10 cellular contexts compared by ENCODE assay signal in the genomic region with DNA sequence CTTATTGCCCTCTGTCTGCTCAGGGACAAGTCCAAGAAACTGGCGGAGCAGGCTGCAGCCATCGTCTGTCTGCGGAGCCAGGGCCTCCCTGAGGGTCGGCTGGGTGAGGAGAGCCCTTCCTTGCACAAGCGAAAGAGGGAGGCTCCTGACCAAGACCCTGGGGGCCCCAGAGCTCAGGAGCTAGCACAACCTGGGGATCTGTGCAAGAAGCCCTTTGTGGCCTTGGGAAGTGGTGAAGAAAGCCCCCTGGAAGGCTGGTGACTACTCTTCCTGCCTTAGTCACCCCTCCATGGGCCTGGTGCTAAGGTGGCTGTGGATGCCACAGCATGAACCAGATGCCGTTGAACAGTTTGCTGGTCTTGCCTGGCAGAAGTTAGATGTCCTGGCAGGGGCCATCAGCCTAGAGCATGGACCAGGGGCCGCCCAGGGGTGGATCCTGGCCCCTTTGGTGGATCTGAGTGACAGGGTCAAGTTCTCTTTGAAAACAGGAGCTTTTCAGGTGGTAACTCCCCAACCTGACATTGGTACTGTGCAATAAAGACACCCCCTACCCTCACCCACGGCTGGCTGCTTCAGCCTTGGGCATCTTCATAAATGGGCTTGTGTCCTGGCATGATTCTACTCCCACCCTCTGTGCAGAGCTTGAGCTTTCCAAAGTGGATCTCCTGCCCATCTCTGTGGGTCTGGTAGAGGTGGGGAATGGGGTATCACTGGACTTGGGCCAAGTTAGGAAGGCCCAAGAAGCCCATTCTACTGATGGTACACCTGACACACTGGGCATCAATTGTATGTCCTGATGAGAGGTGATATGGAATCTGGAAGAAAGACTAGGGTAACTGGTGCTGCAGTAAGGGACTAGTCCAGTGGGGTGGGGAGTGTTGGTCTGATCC. TPM values are rescaled to one million over a fixed set of nuclear protein-coding genes. Genes with fewer than 3 reads are reported as not detected.
DNase-seq lines count a peak whose midpoint lies in the region; ATAC-seq, FAIRE-seq and TF ChIP-seq lines count a peak whose summit lies in the region.
"Had no signal": no experiment of that assay in that cellular context is flagged by ENCODE, and none has a peak within 500 bp of the region (broad histone marks: within the 10 kb centered on the region; RNA-seq: fewer than 3 reads in every experiment).

No MANE protein-coding gene starts in this region.

- no peaks in the 10 kb centered on the region for H3K79me2 ChIP-seq in GM12878 (ENCODE audit: control insufficient read depth, insufficient read depth, low read length)

- H3K27ac ChIP-seq in GM12878 (ENCODE audit: control insufficient read depth, insufficient read depth) (peak overlapping the region; percentile 67), tibial nerve (peak overlapping the region; percentile 70 to 100 (median 86))
- H3K27ac ChIP-seq: VCaP had no signal

- in situ Hi-C loops in GM12878 (cut with MboI), result no loop called here
- in situ Hi-C loops in GM13976 (cut with MboI; ENCODE audit: low sequenced_read_pairs, unreplicated experiment), result no loop called here

- TF ChIP-seq CTCF in GM12878 (IDR thresholded peaks at IDR 0.05 in 2 of 3, conservative IDR thresholded peaks at IDR 0.05 in 1 of 3; ENCODE audit: control insufficient read depth in 2 of 3, extremely low read depth in 1 of 3, insufficient read depth in 1 of 3, low read depth in 3 of 3, low read length in 3 of 3) (no peak), tibial nerve (IDR thresholded peaks at IDR 0.05) (no peak), GM13976 (IDR thresholded peaks at IDR 0.05; ENCODE audit: borderline replicate concordance, control extremely low read depth, extremely low read depth, insufficient read depth, missing control alignments) (no peak)

- peaks cover 44% of the 10 kb centered on the region for H3K4me1 ChIP-seq in GM12878 (ENCODE audit: control insufficient read depth, insufficient read depth, low read length)
- peaks cover 0 to 58% (median 47%) of the 10 kb centered on the region in 4 donors for H3K4me1 ChIP-seq in tibial nerve

- H3K4me3 Mint-ChIP-seq in activated naive CD4-positive, alpha-beta T cell treated with anti-CD3 and anti-CD28 coated beads, Interleukin-2, amount 50 U/mL, for 24 hours, result peak overlapping the region; percentile 67
- H3K4me3 Mint-ChIP-seq in naive thymus-derived CD8-positive, alpha-beta T cell, result peak overlapping the region; percentile 66 to 86 (median 75)

- BruUV-seq in GM12878 (replicated peaks; lab: Mats Ljungman, UMichigan), result no TSS peak

- peak overlapping the region; percentile 20; the same call in 1 of the 2 replicates for H3K9ac ChIP-seq in GM12878 (ENCODE audit: control insufficient read depth, insufficient read depth, low read length)

- no peak for DNase-seq in activated naive CD4-positive, alpha-beta T cell treated with Interleukin-2 at 50 U/mL for 16 hours
- DNase-seq in GM12878 (ENCODE audit: low read depth, low spot score) (no peak), tibial nerve (ENCODE audit: low spot score in 2 of 2) (no peak), H54 (ENCODE audit: insufficient read length, low spot score) (no peak), NCI-H2171 (lab: John Stamatoyannopoulos, UW) (no peak), GM13976 (ENCODE audit: low spot score) (no peak)
- DNase-seq in naive thymus-derived CD8-positive, alpha-beta T cell, result no peak
- DNase-seq: NCI-H1417 had no signal

- SMC1A ChIA-PET in GM12878 (lab: Charles Lee; ENCODE audit: uncharacterized antibody, unreplicated experiment), result no interaction called here

- peak overlapping the region; percentile 88 for H3K27ac Mint-ChIP-seq in activated naive CD4-positive, alpha-beta T cell treated with anti-CD3 and anti-CD28 coated beads, Interleukin-2, amount 50 U/mL, for 24 hours
- H3K27ac Mint-ChIP-seq in naive thymus-derived CD8-positive, alpha-beta T cell, result peak overlapping the region; percentile 86 to 97 (median 95)

- H3K4me3 ChIP-seq in GM12878, result no peak overlapping the region
- H3K4me3 ChIP-seq in tibial nerve, result no peak overlapping the region

- no peak overlapping the region for H2AFZ ChIP-seq in GM12878 (ENCODE audit: control insufficient read depth, low read depth, low read length)

- TF ChIP-seq POLR2A in GM12878 (IDR thresholded peaks at IDR 0.05; ENCODE audit: low read depth, low read length), result no peak
- no peak for TF ChIP-seq POLR2A in tibial nerve (IDR thresholded peaks at IDR 0.05)
- TF ChIP-seq POLR2A in H54 (IDR thresholded peaks at IDR 0.05; ENCODE audit: low read depth, low read length), result no peak

- no peaks in the 10 kb centered on the region for H3K9me3 ChIP-seq in GM12878 (replicated peaks; ENCODE audit: control insufficient read depth, insufficient read depth, low read length)
- no peaks in the 10 kb centered on the region for H3K9me3 ChIP-seq in tibial nerve

- ATAC-seq in GM12878, result no peak
- no peak for ATAC-seq in naive thymus-derived CD8-positive, alpha-beta T cell

- CTCF ChIA-PET in GM12878 (lab: Yijun Ruan, JAX), result interaction anchor here (1.2 to 2.4 kb wide), 4 partner anchors 8 to 38 kb away, joined by 3 to 7 read pairs (median 4); no protein-coding TSS in a partner anchor

- H3K27me3 ChIP-seq in GM12878 (replicated peaks in 1 of 2; ENCODE audit: control insufficient read depth in 2 of 2, insufficient read depth in 2 of 2, low read length in 1 of 2) (no peaks in the 10 kb centered on the region), tibial nerve (no peaks in the 10 kb centered on the region)

- POLR2A ChIA-PET in GM12878 (lab: Charles Lee), result interaction anchor here (0.5 to 1.2 kb wide), 5 partner anchors 14 to 240 kb away, joined by 3 to 5 read pairs (median 3); no protein-coding TSS in a partner anchor
- POLR2A ChIA-PET in naive thymus-derived CD8-positive, alpha-beta T cell (lab: Charles Lee), result interaction anchor here (0.6 to 11.3 kb wide), 10 partner anchors 10 to 372 kb away, joined by 3 to 406 read pairs (median 6); a partner anchor contains a TSS

- peaks cover 16% of the 10 kb centered on the region for H3K36me3 Mint-ChIP-seq in activated naive CD4-positive, alpha-beta T cell treated with anti-CD3 and anti-CD28 coated beads, Interleukin-2, amount 50 U/mL, for 24 hours
- peaks cover 0 to 14% (median 12%) of the 10 kb centered on the region in 3 donors for H3K36me3 Mint-ChIP-seq in naive thymus-derived CD8-positive, alpha-beta T cell

- H3K27me3 Mint-ChIP-seq in activated naive CD4-positive, alpha-beta T cell treated with anti-CD3 and anti-CD28 coated beads, Interleukin-2, amount 50 U/mL, for 24 hours, result no peaks in the 10 kb centered on the region
- no peaks in the 10 kb centered on the region for H3K27me3 Mint-ChIP-seq in naive thymus-derived CD8-positive, alpha-beta T cell

- TF ChIP-seq EP300 in GM12878 (IDR thresholded peaks at IDR 0.05; ENCODE audit: borderline replicate concordance in 1 of 2, control insufficient read depth in 1 of 2, low read depth in 2 of 2, low read length in 2 of 2), result no peak
- TF ChIP-seq EP300 in tibial nerve (IDR thresholded peaks at IDR 0.05), result no peak

- intact Hi-C loops in GM12878 (cut with micrococcal nuclease; ENCODE audit: unreplicated experiment), result no loop called here

- H3K36me3 ChIP-seq in GM12878 (ENCODE audit: control insufficient read depth in 2 of 2, insufficient read depth in 2 of 2, low read length in 1 of 2), result peaks cover 15 to 35% of the 10 kb centered on the region in 2 experiments
- peaks cover 0 to 42% (median 0%) of the 10 kb centered on the region in 3 donors for H3K36me3 ChIP-seq in tibial nerve

- TF ChIP-seq RAD21 in GM12878 (IDR thresholded peaks at IDR 0.05; ENCODE audit: insufficient read depth, low read depth, low read length), result no peak

- WGBS in GM12878 (ENCODE audit: insufficient coverage, insufficient replicate concordance, low lambda C conversion rate, missing lambda C conversion rate), result 85% methylated on average over 8 of the region's 8 CpGs
- 91% methylated on average over 6 to 8 of the region's 8 CpGs for WGBS in tibial nerve, 2 donors

- RAD21 ChIA-PET in GM12878 (lab: Charles Lee; ENCODE audit: unreplicated experiment), result interaction anchor here (1.1 to 2.0 kb wide), 2 partner anchors 10 to 143 kb away, joined by 3 to 7 read pairs; no protein-coding TSS in a partner anchor

- peak overlapping the region; percentile 62; the same call in 1 of the 2 replicates for H3K4me2 ChIP-seq in GM12878 (ENCODE audit: control insufficient read depth, insufficient read depth)

- no peaks in the 10 kb centered on the region for H4K20me1 ChIP-seq in GM12878 (ENCODE audit: control insufficient read depth, insufficient read depth)

- peaks cover 89% of the 10 kb centered on the region for H3K4me1 Mint-ChIP-seq in activated naive CD4-positive, alpha-beta T cell treated with anti-CD3 and anti-CD28 coated beads, Interleukin-2, amount 50 U/mL, for 24 hours
- H3K4me1 Mint-ChIP-seq in naive thymus-derived CD8-positive, alpha-beta T cell, result peaks cover 61 to 95% (median 92%) of the 10 kb centered on the region in 4 donors

- no peak for FAIRE-seq in GM12878 (lab: Jason Lieb, UNC)
- FAIRE-seq in H54 (lab: Jason Lieb, UNC), result no peak

- no peaks in the 10 kb centered on the region for H3K9me3 Mint-ChIP-seq in activated naive CD4-positive, alpha-beta T cell treated with anti-CD3 and anti-CD28 coated beads, Interleukin-2, amount 50 U/mL, for 24 hours
- H3K9me3 Mint-ChIP-seq in naive thymus-derived CD8-positive, alpha-beta T cell, result no peaks in the 10 kb centered on the region

RNA-seq across cellular contexts. Expression of a gene that starts 6.2 kb away (rescaled TPM):
- 72.1 and 76.3 TPM in 2 replicates for total RNA-seq in GM12878 (2013; cell fraction: nucleolus; rRNA removed)
- 25.8 and 27.6 TPM in 2 replicates for total RNA-seq in GM12878 (2014; rRNA removed)
- 21.2 and 23.2 TPM in 2 replicates for total RNA-seq in GM12878 (2014; rRNA removed; fragmentation: Illumina TruSeq; extraction: Trizol)
- total RNA-seq in GM12878 (2021), result 37.6 and 37.8 TPM in 2 replicates
- polyA plus RNA-seq in GM12878 (2011; ENCODE audit: low read depth), result 8.0 TPM
- polyA plus RNA-seq in GM12878 (2011; rRNA removed), result 31.3 and 34.7 TPM in 2 replicates
- polyA plus RNA-seq in GM12878 (2011; cell fraction: cytosol; rRNA removed), result 26.9 and 27.8 TPM in 2 replicates
- 18.5 and 19.7 TPM in 2 replicates for polyA plus RNA-seq in GM12878 (2011; cell fraction: nucleus; rRNA removed)
- 9.8 and 10.5 TPM in 2 replicates for polyA plus RNA-seq in GM12878 (2012)
- 24.4 and 29.5 TPM in 2 replicates for polyA plus RNA-seq in GM12878 (2014; fragmentation: Illumina TruSeq; extraction: Trizol)
- 1 to 10 TPM; 4.2 to 5.5 TPM for polyA plus RNA-seq in GM12878 (2014; fragmentation: Nextera tagmentation; extraction: Ambion mirVana)
- 20.9 and 23.6 TPM in 2 replicates for polyA plus RNA-seq in GM12878 (2014; rRNA removed)
- polyA plus RNA-seq in GM12878 (2016; fragmentation: Nextera tagmentation; extraction: Ambion mirVana), result 10 to 100 TPM; 25.4 to 32.2 TPM
- 113 and 115 TPM in 2 replicates for polyA minus RNA-seq in GM12878 (2011; rRNA and poly(A)+ RNA removed)
- polyA minus RNA-seq in GM12878 (2011; cell fraction: cytosol; rRNA and poly(A)+ RNA removed), result 29.3 and 32.2 TPM in 2 replicates
- 27.4 and 39.6 TPM in 2 replicates for polyA minus RNA-seq in GM12878 (2011; cell fraction: nucleus; rRNA and poly(A)+ RNA removed)
- total RNA-seq in naive thymus-derived CD8-positive, alpha-beta T cell, result 100 to 1,000 TPM; 156 to 162 TPM
- polyA plus RNA-seq in naive thymus-derived CD8-positive, alpha-beta T cell, result 100 to 1,000 TPM in 1 of 3 donors, 10 to 100 TPM in 2; 85.2 to 102 (median 86.6) TPM
- total RNA-seq in tibial nerve, result 100 to 1,000 TPM in 2 of 4 donors, 10 to 100 TPM in 2; 81.4 to 105 (median 97.1) TPM

RNA-seq across cellular contexts. Expression of a gene that starts 55.9 kb away (rescaled TPM):
- 38.8 and 41.3 TPM in 2 replicates for total RNA-seq in GM12878 (2013; cell fraction: nucleolus; rRNA removed)
- total RNA-seq in GM12878 (2014; rRNA removed) (28.7 and 33.5 TPM in 2 replicates), GM12878 (2014; rRNA removed; fragmentation: Illumina TruSeq; extraction: Trizol) (25.8 and 26.4 TPM in 2 replicates), GM12878 (2021) (25.2 and 28.1 TPM in 2 replicates), tibial nerve (10 to 100 TPM in 2 of 4 donors, 1 to 10 TPM in 2; 4.7 to 31.2 (median 15.4) TPM)
- 22.0 TPM for polyA plus RNA-seq in GM12878 (2011; ENCODE audit: low read depth)
- polyA plus RNA-seq in GM12878 (2011; rRNA removed) (12.4 and 17.9 TPM in 2 replicates), GM12878 (2014; fragmentation: Illumina TruSeq; extraction: Trizol) (18.9 and 24.6 TPM in 2 replicates), GM12878 (2014; fragmentation: Nextera tagmentation; extraction: Ambion mirVana) (1 to 10 TPM; 4.8 to 7.8 TPM), GM12878 (2014; rRNA removed) (21.7 and 23.0 TPM in 2 replicates), GM12878 (2016; fragmentation: Nextera tagmentation; extraction: Ambion mirVana) (10 to 100 TPM; 28.9 to 32.3 TPM)
- polyA plus RNA-seq in GM12878 (2011; cell fraction: cytosol; rRNA removed), result 24.7 and 29.1 TPM in 2 replicates
- polyA plus RNA-seq in GM12878 (2011; cell fraction: nucleus; rRNA removed), result 45.5 and 48.1 TPM in 2 replicates
- 23.1 and 24.4 TPM in 2 replicates for polyA plus RNA-seq in GM12878 (2012)
- 23.3 and 26.8 TPM in 2 replicates for polyA minus RNA-seq in GM12878 (2011; rRNA and poly(A)+ RNA removed)
- polyA minus RNA-seq in GM12878 (2011; cell fraction: cytosol; rRNA and poly(A)+ RNA removed), result 10.0 TPM in 2 replicates
- 17.7 and 24.9 TPM in 2 replicates for polyA minus RNA-seq in GM12878 (2011; cell fraction: nucleus; rRNA and poly(A)+ RNA removed)
- total RNA-seq in naive thymus-derived CD8-positive, alpha-beta T cell, result 10 to 100 TPM; 18.2 to 21.1 TPM
- 10 to 100 TPM in 2 of 3 donors, 1 to 10 TPM in 1; 6.4 to 13.1 (median 10.5) TPM for polyA plus RNA-seq in naive thymus-derived CD8-positive, alpha-beta T cell

RNA-seq across cellular contexts. Expression of a gene that starts 55.9 kb away (rescaled TPM):
- total RNA-seq in GM12878 (2013; cell fraction: nucleolus; rRNA removed), result 13.7 and 15.9 TPM in 2 replicates
- total RNA-seq in GM12878 (2014; rRNA removed), result 20.1 and 24.1 TPM in 2 replicates
- 14.8 and 15.8 TPM in 2 replicates for total RNA-seq in GM12878 (2014; rRNA removed; fragmentation: Illumina TruSeq; extraction: Trizol)
- total RNA-seq in GM12878 (2021), result 25.4 and 25.5 TPM in 2 replicates
- 12.2 TPM for polyA plus RNA-seq in GM12878 (2011; ENCODE audit: low read depth)
- polyA plus RNA-seq in GM12878 (2011; rRNA removed), result 10.3 and 15.3 TPM in 2 replicates
- polyA plus RNA-seq in GM12878 (2011; cell fraction: cytosol; rRNA removed), result 14.2 and 21.8 TPM in 2 replicates
- 15.9 and 17.2 TPM in 2 replicates for polyA plus RNA-seq in GM12878 (2011; cell fraction: nucleus; rRNA removed)
- polyA plus RNA-seq in GM12878 (2012), result 13.2 and 14.4 TPM in 2 replicates
- polyA plus RNA-seq in GM12878 (2014; fragmentation: Illumina TruSeq; extraction: Trizol), result 14.3 and 14.5 TPM in 2 replicates
- 1 to 10 TPM; 3.6 to 7.2 TPM for polyA plus RNA-seq in GM12878 (2014; fragmentation: Nextera tagmentation; extraction: Ambion mirVana)
- polyA plus RNA-seq in GM12878 (2014; rRNA removed), result 29.3 and 32.3 TPM in 2 replicates
- polyA plus RNA-seq in GM12878 (2016; fragmentation: Nextera tagmentation; extraction: Ambion mirVana), result 10 to 100 TPM; 34.1 to 40.4 TPM
- polyA minus RNA-seq in GM12878 (2011; rRNA and poly(A)+ RNA removed), result 12.5 and 19.6 TPM in 2 replicates
- polyA minus RNA-seq in GM12878 (2011; cell fraction: cytosol; rRNA and poly(A)+ RNA removed), result 3.5 and 6.2 TPM in 2 replicates
- polyA minus RNA-seq in GM12878 (2011; cell fraction: nucleus; rRNA and poly(A)+ RNA removed), result 12.8 and 17.3 TPM in 2 replicates
- 10 to 100 TPM; 25.0 to 26.2 TPM for total RNA-seq in naive thymus-derived CD8-positive, alpha-beta T cell
- 10 to 100 TPM; 49.7 to 60.6 (median 53.9) TPM for polyA plus RNA-seq in naive thymus-derived CD8-positive, alpha-beta T cell
- 10 to 100 TPM in 3 of 4 donors, 1 to 10 TPM in 1; 6.7 to 11.7 (median 10.8) TPM for total RNA-seq in tibial nerve
